In the genomic region with DNA sequence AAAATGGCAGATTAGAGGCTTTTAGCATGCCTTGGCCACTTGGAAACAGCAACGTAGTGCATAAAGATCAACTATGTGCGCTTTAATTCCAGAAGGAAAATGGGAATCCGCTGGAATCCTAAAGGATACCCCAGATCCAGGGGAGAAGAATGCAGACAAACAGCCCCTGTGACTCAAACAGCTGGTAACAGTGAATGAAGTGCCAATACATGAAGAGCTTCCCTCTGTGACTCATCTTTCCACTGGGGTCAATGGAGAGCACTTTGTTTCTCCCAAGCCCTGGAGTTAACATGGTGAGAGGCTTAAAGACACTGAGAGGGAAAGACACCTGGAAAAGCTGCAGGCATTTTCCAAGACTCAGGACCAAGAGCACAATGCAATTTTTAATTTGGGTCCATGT, we compare ENCODE assay signal across 2 cellular contexts.
TF ChIP-seq lines count a peak whose summit lies in the region.

No MANE protein-coding gene starts in this region.

TF ChIP-seq in IMR-90, 13 proteins besides CTCF, POLR2A, EP300 and RAD21:
- TF ChIP-seq CHD1 (IDR thresholded peaks at IDR 0.05; ENCODE audit: low read depth, low read length) (no peak), RFX5 (IDR thresholded peaks at IDR 0.05; ENCODE audit: low read depth, low read length) (no peak), MAZ (IDR thresholded peaks at IDR 0.05; ENCODE audit: borderline replicate concordance, low read depth, low read length) (no peak), MAFK (IDR thresholded peaks at IDR 0.05; ENCODE audit: low read depth, low read length) (no peak), CEBPB (IDR thresholded peaks at IDR 0.05; ENCODE audit: low read depth, low read length) (no peak), FOS (IDR thresholded peaks at IDR 0.05; ENCODE audit: low read depth, low read length) (no peak), BHLHE40 (IDR thresholded peaks at IDR 0.05; ENCODE audit: low read depth, low read length) (no peak), SMC3 (IDR thresholded peaks at IDR 0.05; ENCODE audit: low read depth, low read length) (no peak), NFE2L2 (IDR thresholded peaks at IDR 0.05; ENCODE audit: low read depth, low read length) (no peak), MXI1 (IDR thresholded peaks at IDR 0.05; ENCODE audit: borderline replicate concordance, low read depth, low read length) (no peak), RCOR1 (IDR thresholded peaks at IDR 0.05; ENCODE audit: insufficient replicate concordance, low read length) (no peak)
- TF ChIP-seq, protein P1, sequence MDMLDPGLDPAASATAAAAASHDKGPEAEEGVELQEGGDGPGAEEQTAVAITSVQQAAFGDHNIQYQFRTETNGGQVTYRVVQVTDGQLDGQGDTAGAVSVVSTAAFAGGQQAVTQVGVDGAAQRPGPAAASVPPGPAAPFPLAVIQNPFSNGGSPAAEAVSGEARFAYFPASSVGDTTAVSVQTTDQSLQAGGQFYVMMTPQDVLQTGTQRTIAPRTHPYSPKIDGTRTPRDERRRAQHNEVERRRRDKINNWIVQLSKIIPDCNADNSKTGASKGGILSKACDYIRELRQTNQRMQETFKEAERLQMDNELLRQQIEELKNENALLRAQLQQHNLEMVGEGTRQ (IDR thresholded peaks at IDR 0.05; ENCODE audit: low read depth, low read length) = no peak
- TF ChIP-seq, protein P2, sequence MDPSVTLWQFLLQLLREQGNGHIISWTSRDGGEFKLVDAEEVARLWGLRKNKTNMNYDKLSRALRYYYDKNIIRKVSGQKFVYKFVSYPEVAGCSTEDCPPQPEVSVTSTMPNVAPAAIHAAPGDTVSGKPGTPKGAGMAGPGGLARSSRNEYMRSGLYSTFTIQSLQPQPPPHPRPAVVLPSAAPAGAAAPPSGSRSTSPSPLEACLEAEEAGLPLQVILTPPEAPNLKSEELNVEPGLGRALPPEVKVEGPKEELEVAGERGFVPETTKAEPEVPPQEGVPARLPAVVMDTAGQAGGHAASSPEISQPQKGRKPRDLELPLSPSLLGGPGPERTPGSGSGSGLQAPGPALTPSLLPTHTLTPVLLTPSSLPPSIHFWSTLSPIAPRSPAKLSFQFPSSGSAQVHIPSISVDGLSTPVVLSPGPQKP (IDR thresholded peaks at IDR 0.05; ENCODE audit: borderline replicate concordance, low read depth, low read length) = no peak

TF ChIP-seq in endothelial cell of umbilical vein, 7 proteins besides CTCF, POLR2A, EP300 and RAD21:
- TF ChIP-seq MYC (IDR thresholded peaks at IDR 0.05; ENCODE audit: low read depth, low read length) (no peak), EZH2 (IDR thresholded peaks at IDR 0.05; ENCODE audit: borderline replicate concordance, low read depth, low read length, severe bottlenecking) (no peak), FOS (IDR thresholded peaks at IDR 0.05; ENCODE audit: borderline replicate concordance, insufficient read depth, low read length) (peak; percentile 19), GATA2 (IDR thresholded peaks at IDR 0.05; ENCODE audit: insufficient read depth, insufficient read length, low read depth, low read length) (no peak), POLR2AphosphoS5 (IDR thresholded peaks at IDR 0.05; ENCODE audit: insufficient read depth, low read depth, low read length) (no peak)
- TF ChIP-seq, protein P3, sequence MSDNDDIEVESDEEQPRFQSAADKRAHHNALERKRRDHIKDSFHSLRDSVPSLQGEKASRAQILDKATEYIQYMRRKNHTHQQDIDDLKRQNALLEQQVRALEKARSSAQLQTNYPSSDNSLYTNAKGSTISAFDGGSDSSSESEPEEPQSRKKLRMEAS (IDR thresholded peaks at IDR 0.05; ENCODE audit: insufficient read depth, insufficient read length) = no peak
